In genomic region chr10:13665516-13666262, GRCh38 we compare ENCODE assay signal across 25 cellular contexts.
"Had no signal": no experiment of that assay in that cellular context is flagged by ENCODE, and none has a peak within 500 bp of the region (broad histone marks: within the 10 kb centered on the region; RNA-seq: fewer than 3 reads in every experiment).

No MANE protein-coding gene starts in this region.

- ATAC-seq: HepG2 had no signal

- H3K27ac ChIP-seq: SJSA1, SK-N-MC had no signal

- FAIRE-seq: HepG2, RCC 7860 had no signal

- H3K9me3 ChIP-seq: MG63, SJSA1 had no signal

- H3K27me3 ChIP-seq: MG63, SJSA1 had no signal

- H3K4me3 ChIP-seq: MG63, SJSA1, SK-N-MC had no signal

- H3K4me1 ChIP-seq: SJSA1 had no signal

- DNase-seq: IMR-90, Karpas-422, KG1, MG63, NCI-H1092, NCI-H1105 treated with DMSO at 0.1 percent for 48 hours, NCI-H1417 treated with DMSO at 0.1 percent for 48 hours, NCI-H146, NCI-H1694 treated with DMSO at 0.1 percent for 48 hours, NCI-H1930, NCI-H2081 treated with DMSO at 0.1 percent for 48 hours, NCI-H2171, NCI-H226, NCI-H446, NCI-H510A, NCI-H524 treated with DMSO at 0.1 percent for 48 hours, NCI-H69, NCI-H774, Right ventricle myocardium superior, RPMI8226, SIG-M5 had no signal
